Comparison of ENCODE assay signal across 22 cellular contexts in genomic region chr15:88976656-88977055, GRCh38.
"Had no signal": no experiment of that assay in that cellular context is flagged by ENCODE, and none has a peak within 500 bp of the region (broad histone marks: within the 10 kb centered on the region; RNA-seq: fewer than 3 reads in every experiment).

No MANE protein-coding gene starts in this region.

- H3K79me2 ChIP-seq: hepatocyte had no signal

- H3K36me3 ChIP-seq: esophagus muscularis mucosa, gastroesophageal sphincter, heart left ventricle, left lung, lower lobe of right lung had no signal

- H3K4me1 ChIP-seq: foreskin keratinocyte, gastroesophageal sphincter, left lung, lower lobe of right lung had no signal

- DNase-seq: dermis blood vessel endothelial cell; dorsolateral prefrontal cortex; effector CD4-positive, alpha-beta T cell; effector memory CD4-positive, alpha-beta T cell; foreskin keratinocyte; heart left ventricle; hypothalamus; immature natural killer cell; islet precursor cell; left cardiac atrium; left lung; left ventricle myocardium superior; lower lobe of right lung; mesenchymal stem cell; mucosa of descending colon; naive B cell had no signal

- H3K27ac ChIP-seq: coronary artery, dorsolateral prefrontal cortex, esophagus muscularis mucosa, foreskin keratinocyte, gastroesophageal sphincter, hepatocyte, left lung, lower lobe of right lung had no signal

- H2AFZ ChIP-seq: hepatocyte had no signal

- H3K9me3 ChIP-seq: gastroesophageal sphincter, lower lobe of right lung, mucosa of descending colon had no signal

- FAIRE-seq: colon, endothelial cell of umbilical vein had no signal

- ATAC-seq: foreskin keratinocyte, gastroesophageal sphincter, heart left ventricle, left cardiac atrium, left lung, left ventricle myocardium superior, lower lobe of right lung, mucosa of descending colon had no signal

- H3K4me2 ChIP-seq: hepatocyte had no signal

- H3K4me3 ChIP-seq: coronary artery, dorsolateral prefrontal cortex, esophagus muscularis mucosa, gastroesophageal sphincter, heart left ventricle, hepatocyte, left lung, lower lobe of right lung, mucosa of descending colon had no signal

- H3K27me3 ChIP-seq: dorsolateral prefrontal cortex, esophagus muscularis mucosa, heart left ventricle, hepatocyte had no signal
